ENCODE assay signal across 8 cellular contexts in genomic region chr4:52658671-52659015, GRCh38. TPM values are rescaled to one million over a fixed set of nuclear protein-coding genes. Genes with fewer than 3 reads are reported as not detected.
DNase-seq lines count a peak whose midpoint lies in the region; TF ChIP-seq lines count a peak whose summit lies in the region.

No MANE protein-coding gene starts in this region.

- no peak for TF ChIP-seq CTCF in DOHH2 (IDR thresholded peaks at IDR 0.05; ENCODE audit: low read depth, low read length, poor library complexity, severe bottlenecking)
- no peak for TF ChIP-seq CTCF in SU-DHL-6 (IDR thresholded peaks at IDR 0.05; ENCODE audit: insufficient read depth, low read length, poor library complexity, severe bottlenecking)
- no peak for TF ChIP-seq CTCF in fibroblast of the aortic adventitia (IDR thresholded peaks at IDR 0.05; ENCODE audit: insufficient read depth, low read length)

- no CpG with 5 or more reads among the region's 37 CpGs for WGBS in trophoblast cell (ENCODE audit: extremely low coverage, insufficient coverage, insufficient read length)

- H3K4me3 ChIP-seq in DOHH2 (ENCODE audit: low read length), result peak overlapping the region; percentile 88
- peak overlapping the region; percentile 61 for H3K4me3 ChIP-seq in SU-DHL-6 (ENCODE audit: insufficient read depth, low read length, poor library complexity, severe bottlenecking)
- peak overlapping the region; percentile 76 for H3K4me3 ChIP-seq in fibroblast of the aortic adventitia (ENCODE audit: low read depth, low read length)
- H3K4me3 ChIP-seq in trophoblast cell (ENCODE audit: low read depth, low read length), result peak overlapping the region; percentile 86

- peak overlapping the region; percentile 69; the same call in 1 of the 2 replicates for H3K9ac ChIP-seq in SU-DHL-6 (ENCODE audit: low read length)
- H3K9ac ChIP-seq in trophoblast cell (ENCODE audit: low read length), result peak overlapping the region; percentile 86

- no peaks in the 10 kb centered on the region for H3F3A ChIP-seq in DOHH2 (ENCODE audit: control insufficient read depth, insufficient read depth)
- no peaks in the 10 kb centered on the region for H3F3A ChIP-seq in SU-DHL-6 (ENCODE audit: insufficient read depth)

- H4K91ac ChIP-seq in trophoblast cell (ENCODE audit: low read depth, low read length), result peak overlapping the region; percentile 94

- H3K36me3 ChIP-seq in DOHH2 (ENCODE audit: control insufficient read depth, low read length) (peaks cover 50% of the 10 kb centered on the region), SU-DHL-6 (ENCODE audit: low read length) (no peaks in the 10 kb centered on the region), trophoblast cell (ENCODE audit: control insufficient read depth in 1 of 2, insufficient read depth in 2 of 2, low read length in 2 of 2) (no peaks in the 10 kb centered on the region)

- H3K79me2 ChIP-seq in DOHH2 (ENCODE audit: control insufficient read depth, low read length), result peaks cover 64% of the 10 kb centered on the region
- no peaks in the 10 kb centered on the region for H3K79me2 ChIP-seq in SU-DHL-6 (ENCODE audit: insufficient read depth, low read length)
- peaks cover 13% of the 10 kb centered on the region for H3K79me2 ChIP-seq in trophoblast cell (ENCODE audit: control insufficient read depth, insufficient read depth, low read length, poor library complexity)

- H3K18ac ChIP-seq in trophoblast cell (ENCODE audit: low read length), result peak overlapping the region; percentile 71

- H3K27me3 ChIP-seq in DOHH2 (ENCODE audit: control insufficient read depth, low read length) (no peaks in the 10 kb centered on the region), SU-DHL-6 (ENCODE audit: low read length) (no peaks in the 10 kb centered on the region), trophoblast cell (ENCODE audit: insufficient read depth, low read length) (no peaks in the 10 kb centered on the region)

- no peak overlapping the region for H2BK12ac ChIP-seq in trophoblast cell (ENCODE audit: low read length)

- peaks cover 14% of the 10 kb centered on the region for H3K9me3 ChIP-seq in DOHH2 (ENCODE audit: control insufficient read depth, insufficient read depth, low read length)
- H3K9me3 ChIP-seq in SU-DHL-6 (ENCODE audit: insufficient read depth, low read length), result no peaks in the 10 kb centered on the region
- H3K9me3 ChIP-seq in trophoblast cell (ENCODE audit: insufficient read depth, low read depth, low read length), result peaks cover 2% of the 10 kb centered on the region

- peak overlapping the region; percentile 8 for H3K4ac ChIP-seq in trophoblast cell (ENCODE audit: low read depth, low read length)

- no peaks in the 10 kb centered on the region for H4K20me1 ChIP-seq in DOHH2 (ENCODE audit: control insufficient read depth, insufficient read depth, low read depth, low read length)
- H4K20me1 ChIP-seq in SU-DHL-6 (ENCODE audit: low read depth, low read length), result no peaks in the 10 kb centered on the region

- peak overlapping the region; percentile 50 for H2BK120ac ChIP-seq in trophoblast cell (ENCODE audit: insufficient read depth, low read length, poor library complexity)

- H3K79me1 ChIP-seq in trophoblast cell (ENCODE audit: low read length), result peaks cover 13% of the 10 kb centered on the region

- H3K9me2 ChIP-seq in DOHH2 (replicated peaks; ENCODE audit: control insufficient read depth, low read length) (no peaks in the 10 kb centered on the region), SU-DHL-6 (replicated peaks; ENCODE audit: insufficient read depth, low read length) (no peaks in the 10 kb centered on the region)

- CTCF ChIA-PET in HEK293T (lab: Yijun Ruan, JAX), result no interaction called here

- no peak overlapping the region for H2AK5ac ChIP-seq in trophoblast cell (ENCODE audit: low read length)

- H3K23ac ChIP-seq in trophoblast cell (ENCODE audit: low read length), result no peak overlapping the region

- POLR2A ChIA-PET in HEK293T (lab: Yijun Ruan, JAX), result interaction anchor here (0.9 to 2.0 kb wide), 5 partner anchors 9 to 64 kb away, joined by 3 to 16 read pairs (median 8); no protein-coding TSS in a partner anchor

- H3K14ac ChIP-seq in trophoblast cell (ENCODE audit: low read length), result peak overlapping the region; percentile 47

- H3K4me2 ChIP-seq in DOHH2 (ENCODE audit: low read length) (peak overlapping the region; percentile 89), SU-DHL-6 (ENCODE audit: low read depth, low read length, poor library complexity, severe bottlenecking) (peak overlapping the region; percentile 57), trophoblast cell (ENCODE audit: low read length) (peak overlapping the region; percentile 90)

- DNase-seq in HEK293T (ENCODE audit: extremely low spot score), result peak; percentile 38
- no peak for DNase-seq in fibroblast of the aortic adventitia (ENCODE audit: low read depth)
- DNase-seq in trophoblast cell, result no peak
- DNase-seq in putamen (ENCODE audit: low spot score), result no peak
- DNase-seq in mesenteric fat pad (ENCODE audit: low spot score), result no peak
- DNase-seq in activated CD4-positive, alpha-beta T cell treated with anti-CD3 and anti-CD28 coated beads, Interleukin-2, amount 50 U/mL, for 1 hour, result no peak

- H4K12ac ChIP-seq in trophoblast cell (ENCODE audit: low read depth, low read length), result peak overlapping the region; percentile 26

- H3K4me1 ChIP-seq in DOHH2 (ENCODE audit: control insufficient read depth, low read length) (peaks cover 25% of the 10 kb centered on the region), trophoblast cell (ENCODE audit: control insufficient read depth in 1 of 2, insufficient read depth in 2 of 2, low read length in 2 of 2) (peaks cover 14 to 15% of the 10 kb centered on the region in 2 experiments)

- peak overlapping the region; percentile 75 for H4K8ac ChIP-seq in trophoblast cell (ENCODE audit: low read depth, low read length)

- peak overlapping the region; percentile 32; the same call in 1 of the 2 replicates for H3K27ac ChIP-seq in DOHH2 (ENCODE audit: low read depth, low read length)
- H3K27ac ChIP-seq in SU-DHL-6 (ENCODE audit: low read depth, low read length), result no peak overlapping the region
- H3K27ac ChIP-seq in trophoblast cell (ENCODE audit: low read depth, low read length), result peak overlapping the region; percentile 81

- H2BK5ac ChIP-seq in trophoblast cell (ENCODE audit: low read depth, low read length, poor library complexity), result peak overlapping the region; percentile 28

- H2AFZ ChIP-seq in SU-DHL-6 (ENCODE audit: low read depth, low read length, severe bottlenecking), result peak overlapping the region; percentile 68
- peak overlapping the region; percentile 37 for H2AFZ ChIP-seq in trophoblast cell (ENCODE audit: insufficient read depth, low read length, poor library complexity)

TF ChIP-seq in HEK293T, 16 proteins besides CTCF, POLR2A, EP300 and RAD21:
- no peak for TF ChIP-seq ARNT (IDR thresholded peaks at IDR 0.05)
- no peak for TF ChIP-seq PKNOX1 (IDR thresholded peaks at IDR 0.05)
- TF ChIP-seq SUZ12 (IDR thresholded peaks at IDR 0.05), result no peak
- TF ChIP-seq SP1 (IDR thresholded peaks at IDR 0.05), result no peak

RNA-seq across cellular contexts. Expression of gene USP46, which starts 0.5 kb away (rescaled TPM):
- 9.8 and 12.7 TPM in 2 replicates for total RNA-seq in fibroblast of the aortic adventitia (ENCODE audit: low replicate concordance)
- 15.8 and 16.9 TPM in 2 replicates for polyA plus RNA-seq in trophoblast cell (2013)
- 18.3 TPM for total RNA-seq in mesenteric fat pad
